Comparison of ENCODE assay signal across 8 cellular contexts in genomic region chr19:3573162-3573857, GRCh38. TPM values are rescaled to one million over a fixed set of nuclear protein-coding genes. Genes with fewer than 3 reads are reported as not detected.
DNase-seq lines count a peak whose midpoint lies in the region; ATAC-seq lines count a peak whose summit lies in the region.

No MANE protein-coding gene starts in this region.

- peaks cover 9% of the 10 kb centered on the region for H3K36me3 Mint-ChIP-seq in activated T-helper 1 cell treated with anti-CD3 and anti-CD28 coated beads, Interleukin-12 subunit alpha, Interleukin-12 subunit beta, Interleukin-2, Interleukin-4 antibody, amounts not matched to agents 30 ng/mL and 10 ng/mL and 1 ng/mL, durations not matched to agents 14 hours and 24 hours and 36 hours (ENCODE audit: low read depth)

- peaks cover 2% of the 10 kb centered on the region for H3K27me3 Mint-ChIP-seq in activated T-helper 1 cell treated with anti-CD3 and anti-CD28 coated beads, Interleukin-12 subunit alpha, Interleukin-12 subunit beta, Interleukin-2, Interleukin-4 antibody, amounts not matched to agents 30 ng/mL and 10 ng/mL and 1 ng/mL, durations not matched to agents 14 hours and 24 hours and 36 hours (ENCODE audit: insufficient read depth)

- H3K9me3 Mint-ChIP-seq in activated T-helper 1 cell treated with anti-CD3 and anti-CD28 coated beads, Interleukin-12 subunit alpha, Interleukin-12 subunit beta, Interleukin-2, Interleukin-4 antibody, amounts not matched to agents 30 ng/mL and 10 ng/mL and 1 ng/mL, durations not matched to agents 14 hours and 24 hours and 36 hours = no peaks in the 10 kb centered on the region

- peak overlapping the region; percentile 74 for H3K27ac Mint-ChIP-seq in activated T-helper 1 cell treated with anti-CD3 and anti-CD28 coated beads, Interleukin-12 subunit alpha, Interleukin-12 subunit beta, Interleukin-2, Interleukin-4 antibody, amounts not matched to agents 30 ng/mL and 10 ng/mL and 1 ng/mL, durations not matched to agents 14 hours and 24 hours and 36 hours

- ATAC-seq in HG03175 (IDR thresholded peaks at IDR 0.05; ENCODE audit: unreplicated experiment) = peak; percentile 8

- H3K4me3 Mint-ChIP-seq in activated T-helper 1 cell treated with anti-CD3 and anti-CD28 coated beads, Interleukin-12 subunit alpha, Interleukin-12 subunit beta, Interleukin-2, Interleukin-4 antibody, amounts not matched to agents 30 ng/mL and 10 ng/mL and 1 ng/mL, durations not matched to agents 14 hours and 24 hours and 36 hours = peak overlapping the region; percentile 85

- H3K4me1 Mint-ChIP-seq in activated T-helper 1 cell treated with anti-CD3 and anti-CD28 coated beads, Interleukin-12 subunit alpha, Interleukin-12 subunit beta, Interleukin-2, Interleukin-4 antibody, amounts not matched to agents 30 ng/mL and 10 ng/mL and 1 ng/mL, durations not matched to agents 14 hours and 24 hours and 36 hours (ENCODE audit: low read depth) = no peaks in the 10 kb centered on the region

- intact Hi-C loops in activated T-helper 1 cell treated with anti-CD3 and anti-CD28 coated beads, Interleukin-12 subunit alpha, Interleukin-12 subunit beta, Interleukin-2, Interleukin-4 antibody, amounts not matched to agents 30 ng/mL and 10 ng/mL and 1 ng/mL, durations not matched to agents 14 hours and 24 hours and 36 hours (cut with micrococcal nuclease) = loop anchor here (2.0 to 5.0 kb wide), 6 partner anchors 289 to 1921 kb away; partner anchors contain the start of genes MPND and TCF3

- H3K4me3 ChIP-seq in iPS-11a (ENCODE audit: low read depth, low read length) = peak overlapping the region; percentile 81

- peak; percentile 49 for DNase-seq in DMS53 (lab: John Stamatoyannopoulos, UW)
- DNase-seq in DMS53 treated with DMSO at 0.1 percent for 48 hours (lab: John Stamatoyannopoulos, UW; ENCODE audit: unreplicated experiment) = no peak
- DNase-seq in activated T-helper 1 cell treated with anti-CD3 and anti-CD28 coated beads, Interleukin-12 subunit alpha, Interleukin-12 subunit beta, Interleukin-2, Interleukin-4 antibody, amounts not matched to agents 30 ng/mL and 10 ng/mL and 1 ng/mL, durations not matched to agents 14 hours and 24 hours and 36 hours (ENCODE audit: low spot score) = no peak
- peak; percentile 51 for DNase-seq in stimulated activated CD8-positive, alpha-beta memory T cell treated with anti-CD3 and anti-CD28 coated beads, Interleukin-4, amount 100 ng/mL, for 48 hours
- DNase-seq in NCI-H1694 treated with DMSO at 0.1 percent for 48 hours (lab: John Stamatoyannopoulos, UW) = no peak
- DNase-seq in inferior parietal cortex (ENCODE audit: extremely low spot score) = no peak

RNA-seq across cellular contexts. Expression of gene HMG20B, which starts 0.6 kb away (rescaled TPM):
- 56.4 and 63.0 TPM in 2 replicates for total RNA-seq in activated T-helper 1 cell treated with anti-CD3 and anti-CD28 coated beads, Interleukin-12 subunit alpha, Interleukin-12 subunit beta, Interleukin-2, Interleukin-4 antibody, amounts not matched to agents 30 ng/mL and 10 ng/mL and 1 ng/mL, durations not matched to agents 14 hours and 24 hours and 36 hours

RNA-seq across cellular contexts. Expression of gene GIPC3, which starts 12.0 kb away (rescaled TPM):
- total RNA-seq in activated T-helper 1 cell treated with anti-CD3 and anti-CD28 coated beads, Interleukin-12 subunit alpha, Interleukin-12 subunit beta, Interleukin-2, Interleukin-4 antibody, amounts not matched to agents 30 ng/mL and 10 ng/mL and 1 ng/mL, durations not matched to agents 14 hours and 24 hours and 36 hours = 0.31 and 0.39 TPM in 2 replicates

RNA-seq across cellular contexts. Expression of gene MFSD12, which starts 15.9 kb away (rescaled TPM):
- total RNA-seq in activated T-helper 1 cell treated with anti-CD3 and anti-CD28 coated beads, Interleukin-12 subunit alpha, Interleukin-12 subunit beta, Interleukin-2, Interleukin-4 antibody, amounts not matched to agents 30 ng/mL and 10 ng/mL and 1 ng/mL, durations not matched to agents 14 hours and 24 hours and 36 hours = 126 and 136 TPM in 2 replicates

RNA-seq across cellular contexts. Expression of gene TBXA2R, which starts 33.4 kb away (rescaled TPM):
- total RNA-seq in activated T-helper 1 cell treated with anti-CD3 and anti-CD28 coated beads, Interleukin-12 subunit alpha, Interleukin-12 subunit beta, Interleukin-2, Interleukin-4 antibody, amounts not matched to agents 30 ng/mL and 10 ng/mL and 1 ng/mL, durations not matched to agents 14 hours and 24 hours and 36 hours = 0.47 and 1.0 TPM in 2 replicates

RNA-seq across cellular contexts. Expression of gene TEKTIP1, which starts 34.3 kb away (rescaled TPM):
- 1.4 and 1.7 TPM in 2 replicates for total RNA-seq in activated T-helper 1 cell treated with anti-CD3 and anti-CD28 coated beads, Interleukin-12 subunit alpha, Interleukin-12 subunit beta, Interleukin-2, Interleukin-4 antibody, amounts not matched to agents 30 ng/mL and 10 ng/mL and 1 ng/mL, durations not matched to agents 14 hours and 24 hours and 36 hours

Comparison
In these comparisons a context has a peak if more than half of its experiments do, and no peak if none do; other contexts are left out.
1. DNase-seq: peak in DMS53 (single experiment) and stimulated activated CD8-positive, alpha-beta memory T cell treated with anti-CD3 and anti-CD28 coated beads, Interleukin-4, amount 100 ng/mL, for 48 hours (single experiment); none in DMS53 treated with DMSO at 0.1 percent for 48 hours (single experiment), activated T-helper 1 cell treated with anti-CD3 and anti-CD28 coated beads, Interleukin-12 subunit alpha, Interleukin-12 subunit beta, Interleukin-2, Interleukin-4 antibody, amounts not matched to agents 30 ng/mL and 10 ng/mL and 1 ng/mL, durations not matched to agents 14 hours and 24 hours and 36 hours (single experiment), NCI-H1694 treated with DMSO at 0.1 percent for 48 hours (single experiment) and inferior parietal cortex (single experiment).